ENCODE assay signal across 1 cellular context in the genomic region with DNA sequence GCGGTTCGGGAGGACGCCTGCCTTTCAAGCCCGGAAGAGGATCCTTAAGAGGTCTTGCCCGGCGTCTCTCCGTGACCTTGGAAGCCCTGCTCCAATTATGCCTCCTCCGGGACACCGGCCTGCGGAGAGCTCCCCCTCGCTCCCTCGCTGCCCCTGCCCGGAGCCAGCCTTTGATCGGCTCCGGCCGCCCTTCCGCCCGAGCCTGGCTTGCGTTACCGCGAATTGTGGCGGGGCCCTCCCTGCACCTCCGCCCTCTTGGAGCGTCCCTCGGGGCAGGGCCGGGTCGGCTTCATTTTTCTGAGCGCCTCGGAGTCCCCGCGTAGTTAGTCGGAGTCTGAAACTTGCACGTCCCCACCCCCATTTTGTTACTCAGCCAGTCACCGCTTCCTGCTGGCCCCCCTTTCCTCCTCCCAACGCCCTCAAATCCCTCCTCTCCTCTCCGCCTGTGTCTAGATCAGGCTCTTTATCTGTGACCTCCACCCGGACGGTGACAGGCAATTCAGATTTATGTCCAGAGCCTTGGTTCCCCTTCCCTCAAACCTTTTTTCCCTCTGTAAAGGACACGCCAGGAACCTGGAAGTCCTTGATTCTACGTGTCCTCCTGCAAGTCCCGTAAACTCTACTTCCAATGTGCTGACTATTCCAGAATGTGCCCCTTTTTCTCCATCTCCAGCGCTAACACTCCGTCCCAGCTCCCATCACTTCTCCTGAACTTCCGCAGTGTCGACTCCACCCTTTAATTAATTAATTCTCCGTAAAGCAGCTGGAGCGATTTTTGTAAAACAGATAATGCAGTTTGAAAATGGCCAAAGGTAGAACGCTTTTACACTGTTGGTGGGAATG.
TF ChIP-seq lines count a peak whose summit lies in the region.

No MANE protein-coding gene starts in this region.

TF ChIP-seq in K562, 482 proteins besides CTCF, POLR2A, EP300 and RAD21 (continued from another document and continues in another):
- TF ChIP-seq ETV6 (IDR thresholded peaks at IDR 0.05; ENCODE audit: borderline replicate concordance in 1 of 2, low read depth in 2 of 2, low read length in 1 of 2) (no peak), ETV6 (CRISPR knock-in tag; IDR thresholded peaks at IDR 0.05; ENCODE audit: borderline replicate concordance) (no peak), HDAC8 (tag; IDR thresholded peaks at IDR 0.05) (no peak), NFE2L1 (tag; IDR thresholded peaks at IDR 0.05; ENCODE audit: borderline replicate concordance, low read depth) (no peak), SMARCE1 (IDR thresholded peaks at IDR 0.05) (peak; percentile 96), HIVEP1 (CRISPR knock-in tag; IDR thresholded peaks at IDR 0.05) (peak; percentile 72; the same call in 1 of the 2 replicates), ZNF644 (tag; IDR thresholded peaks at IDR 0.05; ENCODE audit: low read depth) (no peak; the same call in 1 of the 2 replicates), ZNF561 (CRISPR knock-in tag; conservative IDR thresholded peaks at IDR 0.05) (no peak), DIDO1 (tag; IDR thresholded peaks at IDR 0.05; ENCODE audit: low read depth) (no peak), U2AF2 (optimal IDR thresholded peaks at IDR 0.05; ENCODE audit: low read depth, low read length) (no peak), CEBPG (CRISPR knock-in tag; IDR thresholded peaks at IDR 0.05) (no peak), CEBPG (tag; conservative IDR thresholded peaks at IDR 0.05 in 1 of 2, IDR thresholded peaks at IDR 0.05 in 1 of 2) (no peak), PURB (CRISPR knock-in tag; IDR thresholded peaks at IDR 0.05; ENCODE audit: low read depth) (no peak), CHD1 (IDR thresholded peaks at IDR 0.05; ENCODE audit: low read length) (peak; percentile 86), FOXJ2 (tag; IDR thresholded peaks at IDR 0.05) (no peak), FOSL1 (tag; conservative IDR thresholded peaks at IDR 0.05) (peak; percentile 70), ZNF699 (CRISPR knock-in tag; IDR thresholded peaks at IDR 0.05; ENCODE audit: insufficient replicate concordance) (no peak), FOXK2 (conservative IDR thresholded peaks at IDR 0.05 in 1 of 2, IDR thresholded peaks at IDR 0.05 in 1 of 2; ENCODE audit: low read depth in 2 of 2) (peak; percentile 61 to 65; a peak in 3 of 4 replicates), RBBP5 (IDR thresholded peaks at IDR 0.05; ENCODE audit: borderline replicate concordance, insufficient read depth, low read length, poor library complexity, severe bottlenecking) (peak; percentile 67), ILK (tag; IDR thresholded peaks at IDR 0.05; ENCODE audit: borderline replicate concordance, low read depth) (no peak), NFE2 (IDR thresholded peaks at IDR 0.05; ENCODE audit: low read depth) (peak; percentile 47; the same call in 1 of the 2 replicates), RCOR1 (IDR thresholded peaks at IDR 0.05; ENCODE audit: borderline replicate concordance in 1 of 2, low read depth in 2 of 2, low read length in 2 of 2) (peak; percentile 96 to 100), PHB (CRISPR knock-in tag; IDR thresholded peaks at IDR 0.05) (no peak), JUND (IDR thresholded peaks at IDR 0.05; ENCODE audit: borderline replicate concordance, low read depth, low read length) (peak; percentile 62; the same call in 1 of the 2 replicates), JUND (tag; IDR thresholded peaks at IDR 0.05; ENCODE audit: borderline replicate concordance, low read depth, low read length) (no peak; the same call in 2 of the 3 replicates), CBX8 (IDR thresholded peaks at IDR 0.05; ENCODE audit: borderline replicate concordance, extremely low read depth, low read depth, low read length, poor library complexity, severe bottlenecking) (no peak), TCFL5 (CRISPR knock-in tag; conservative IDR thresholded peaks at IDR 0.05) (no peak), RFX5 (IDR thresholded peaks at IDR 0.05; ENCODE audit: low read depth, low read length) (no peak), MBD2 (IDR thresholded peaks at IDR 0.05; ENCODE audit: borderline replicate concordance, low read depth) (peak; percentile 63), SMAD4 (CRISPR knock-in tag; conservative IDR thresholded peaks at IDR 0.05) (peak; percentile 85), KDM2B (CRISPR knock-in tag; IDR thresholded peaks at IDR 0.05) (0 out of 2 replicates have a peak, but pooled peaks have one; percentile 26)
- TF ChIP-seq, protein P1, sequence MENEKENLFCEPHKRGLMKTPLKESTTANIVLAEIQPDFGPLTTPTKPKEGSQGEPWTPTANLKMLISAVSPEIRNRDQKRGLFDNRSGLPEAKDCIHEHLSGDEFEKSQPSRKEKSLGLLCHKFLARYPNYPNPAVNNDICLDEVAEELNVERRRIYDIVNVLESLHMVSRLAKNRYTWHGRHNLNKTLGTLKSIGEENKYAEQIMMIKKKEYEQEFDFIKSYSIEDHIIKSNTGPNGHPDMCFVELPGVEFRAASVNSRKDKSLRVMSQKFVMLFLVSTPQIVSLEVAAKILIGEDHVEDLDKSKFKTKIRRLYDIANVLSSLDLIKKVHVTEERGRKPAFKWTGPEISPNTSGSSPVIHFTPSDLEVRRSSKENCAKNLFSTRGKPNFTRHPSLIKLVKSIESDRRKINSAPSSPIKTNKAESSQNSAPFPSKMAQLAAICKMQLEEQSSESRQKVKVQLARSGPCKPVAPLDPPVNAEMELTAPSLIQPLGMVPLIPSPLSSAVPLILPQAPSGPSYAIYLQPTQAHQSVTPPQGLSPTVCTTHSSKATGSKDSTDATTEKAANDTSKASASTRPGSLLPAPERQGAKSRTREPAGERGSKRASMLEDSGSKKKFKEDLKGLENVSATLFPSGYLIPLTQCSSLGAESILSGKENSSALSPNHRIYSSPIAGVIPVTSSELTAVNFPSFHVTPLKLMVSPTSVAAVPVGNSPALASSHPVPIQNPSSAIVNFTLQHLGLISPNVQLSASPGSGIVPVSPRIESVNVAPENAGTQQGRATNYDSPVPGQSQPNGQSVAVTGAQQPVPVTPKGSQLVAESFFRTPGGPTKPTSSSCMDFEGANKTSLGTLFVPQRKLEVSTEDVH (IDR thresholded peaks at IDR 0.05; ENCODE audit: low read depth, partially characterized antibody): peak; percentile 54
- TF ChIP-seq, protein P2, sequence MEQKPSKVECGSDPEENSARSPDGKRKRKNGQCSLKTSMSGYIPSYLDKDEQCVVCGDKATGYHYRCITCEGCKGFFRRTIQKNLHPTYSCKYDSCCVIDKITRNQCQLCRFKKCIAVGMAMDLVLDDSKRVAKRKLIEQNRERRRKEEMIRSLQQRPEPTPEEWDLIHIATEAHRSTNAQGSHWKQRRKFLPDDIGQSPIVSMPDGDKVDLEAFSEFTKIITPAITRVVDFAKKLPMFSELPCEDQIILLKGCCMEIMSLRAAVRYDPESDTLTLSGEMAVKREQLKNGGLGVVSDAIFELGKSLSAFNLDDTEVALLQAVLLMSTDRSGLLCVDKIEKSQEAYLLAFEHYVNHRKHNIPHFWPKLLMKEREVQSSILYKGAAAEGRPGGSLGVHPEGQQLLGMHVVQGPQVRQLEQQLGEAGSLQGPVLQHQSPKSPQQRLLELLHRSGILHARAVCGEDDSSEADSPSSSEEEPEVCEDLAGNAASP (IDR thresholded peaks at IDR 0.05): no peak
- TF ChIP-seq, protein P3, sequence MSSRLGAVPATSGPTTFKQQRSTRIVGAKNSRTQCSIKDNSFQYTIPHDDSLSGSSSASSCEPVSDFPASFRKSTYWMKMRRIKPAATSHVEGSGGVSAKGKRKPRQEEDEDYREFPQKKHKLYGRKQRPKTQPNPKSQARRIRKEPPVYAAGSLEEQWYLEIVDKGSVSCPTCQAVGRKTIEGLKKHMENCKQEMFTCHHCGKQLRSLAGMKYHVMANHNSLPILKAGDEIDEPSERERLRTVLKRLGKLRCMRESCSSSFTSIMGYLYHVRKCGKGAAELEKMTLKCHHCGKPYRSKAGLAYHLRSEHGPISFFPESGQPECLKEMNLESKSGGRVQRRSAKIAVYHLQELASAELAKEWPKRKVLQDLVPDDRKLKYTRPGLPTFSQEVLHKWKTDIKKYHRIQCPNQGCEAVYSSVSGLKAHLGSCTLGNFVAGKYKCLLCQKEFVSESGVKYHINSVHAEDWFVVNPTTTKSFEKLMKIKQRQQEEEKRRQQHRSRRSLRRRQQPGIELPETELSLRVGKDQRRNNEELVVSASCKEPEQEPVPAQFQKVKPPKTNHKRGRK (tag; IDR thresholded peaks at IDR 0.05): no peak
- TF ChIP-seq, protein P4, sequence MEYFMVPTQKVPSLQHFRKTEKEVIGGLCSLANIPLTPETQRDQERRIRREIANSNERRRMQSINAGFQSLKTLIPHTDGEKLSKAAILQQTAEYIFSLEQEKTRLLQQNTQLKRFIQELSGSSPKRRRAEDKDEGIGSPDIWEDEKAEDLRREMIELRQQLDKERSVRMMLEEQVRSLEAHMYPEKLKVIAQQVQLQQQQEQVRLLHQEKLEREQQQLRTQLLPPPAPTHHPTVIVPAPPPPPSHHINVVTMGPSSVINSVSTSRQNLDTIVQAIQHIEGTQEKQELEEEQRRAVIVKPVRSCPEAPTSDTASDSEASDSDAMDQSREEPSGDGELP (CRISPR knock-in tag; IDR thresholded peaks at IDR 0.05; ENCODE audit: borderline replicate concordance): 0 out of 2 replicates have a peak, but pooled peaks have one; percentile 38
- TF ChIP-seq, protein P5, sequence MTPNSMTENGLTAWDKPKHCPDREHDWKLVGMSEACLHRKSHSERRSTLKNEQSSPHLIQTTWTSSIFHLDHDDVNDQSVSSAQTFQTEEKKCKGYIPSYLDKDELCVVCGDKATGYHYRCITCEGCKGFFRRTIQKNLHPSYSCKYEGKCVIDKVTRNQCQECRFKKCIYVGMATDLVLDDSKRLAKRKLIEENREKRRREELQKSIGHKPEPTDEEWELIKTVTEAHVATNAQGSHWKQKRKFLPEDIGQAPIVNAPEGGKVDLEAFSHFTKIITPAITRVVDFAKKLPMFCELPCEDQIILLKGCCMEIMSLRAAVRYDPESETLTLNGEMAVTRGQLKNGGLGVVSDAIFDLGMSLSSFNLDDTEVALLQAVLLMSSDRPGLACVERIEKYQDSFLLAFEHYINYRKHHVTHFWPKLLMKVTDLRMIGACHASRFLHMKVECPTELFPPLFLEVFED (CRISPR knock-in tag; conservative IDR thresholded peaks at IDR 0.05): peak; percentile 18; the same call in 1 of the 2 replicates
- TF ChIP-seq, protein P6, sequence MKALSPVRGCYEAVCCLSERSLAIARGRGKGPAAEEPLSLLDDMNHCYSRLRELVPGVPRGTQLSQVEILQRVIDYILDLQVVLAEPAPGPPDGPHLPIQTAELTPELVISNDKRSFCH (CRISPR knock-in tag; IDR thresholded peaks at IDR 0.05): no peak
- TF ChIP-seq, protein P6 (tag; IDR thresholded peaks at IDR 0.05): no peak
- TF ChIP-seq, protein P7, sequence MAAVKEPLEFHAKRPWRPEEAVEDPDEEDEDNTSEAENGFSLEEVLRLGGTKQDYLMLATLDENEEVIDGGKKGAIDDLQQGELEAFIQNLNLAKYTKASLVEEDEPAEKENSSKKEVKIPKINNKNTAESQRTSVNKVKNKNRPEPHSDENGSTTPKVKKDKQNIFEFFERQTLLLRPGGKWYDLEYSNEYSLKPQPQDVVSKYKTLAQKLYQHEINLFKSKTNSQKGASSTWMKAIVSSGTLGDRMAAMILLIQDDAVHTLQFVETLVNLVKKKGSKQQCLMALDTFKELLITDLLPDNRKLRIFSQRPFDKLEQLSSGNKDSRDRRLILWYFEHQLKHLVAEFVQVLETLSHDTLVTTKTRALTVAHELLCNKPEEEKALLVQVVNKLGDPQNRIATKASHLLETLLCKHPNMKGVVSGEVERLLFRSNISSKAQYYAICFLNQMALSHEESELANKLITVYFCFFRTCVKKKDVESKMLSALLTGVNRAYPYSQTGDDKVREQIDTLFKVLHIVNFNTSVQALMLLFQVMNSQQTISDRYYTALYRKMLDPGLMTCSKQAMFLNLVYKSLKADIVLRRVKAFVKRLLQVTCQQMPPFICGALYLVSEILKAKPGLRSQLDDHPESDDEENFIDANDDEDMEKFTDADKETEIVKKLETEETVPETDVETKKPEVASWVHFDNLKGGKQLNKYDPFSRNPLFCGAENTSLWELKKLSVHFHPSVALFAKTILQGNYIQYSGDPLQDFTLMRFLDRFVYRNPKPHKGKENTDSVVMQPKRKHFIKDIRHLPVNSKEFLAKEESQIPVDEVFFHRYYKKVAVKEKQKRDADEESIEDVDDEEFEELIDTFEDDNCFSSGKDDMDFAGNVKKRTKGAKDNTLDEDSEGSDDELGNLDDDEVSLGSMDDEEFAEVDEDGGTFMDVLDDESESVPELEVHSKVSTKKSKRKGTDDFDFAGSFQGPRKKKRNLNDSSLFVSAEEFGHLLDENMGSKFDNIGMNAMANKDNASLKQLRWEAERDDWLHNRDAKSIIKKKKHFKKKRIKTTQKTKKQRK (IDR thresholded peaks at IDR 0.05; ENCODE audit: borderline replicate concordance, low read depth, low read length): no peak
- TF ChIP-seq, protein P8, sequence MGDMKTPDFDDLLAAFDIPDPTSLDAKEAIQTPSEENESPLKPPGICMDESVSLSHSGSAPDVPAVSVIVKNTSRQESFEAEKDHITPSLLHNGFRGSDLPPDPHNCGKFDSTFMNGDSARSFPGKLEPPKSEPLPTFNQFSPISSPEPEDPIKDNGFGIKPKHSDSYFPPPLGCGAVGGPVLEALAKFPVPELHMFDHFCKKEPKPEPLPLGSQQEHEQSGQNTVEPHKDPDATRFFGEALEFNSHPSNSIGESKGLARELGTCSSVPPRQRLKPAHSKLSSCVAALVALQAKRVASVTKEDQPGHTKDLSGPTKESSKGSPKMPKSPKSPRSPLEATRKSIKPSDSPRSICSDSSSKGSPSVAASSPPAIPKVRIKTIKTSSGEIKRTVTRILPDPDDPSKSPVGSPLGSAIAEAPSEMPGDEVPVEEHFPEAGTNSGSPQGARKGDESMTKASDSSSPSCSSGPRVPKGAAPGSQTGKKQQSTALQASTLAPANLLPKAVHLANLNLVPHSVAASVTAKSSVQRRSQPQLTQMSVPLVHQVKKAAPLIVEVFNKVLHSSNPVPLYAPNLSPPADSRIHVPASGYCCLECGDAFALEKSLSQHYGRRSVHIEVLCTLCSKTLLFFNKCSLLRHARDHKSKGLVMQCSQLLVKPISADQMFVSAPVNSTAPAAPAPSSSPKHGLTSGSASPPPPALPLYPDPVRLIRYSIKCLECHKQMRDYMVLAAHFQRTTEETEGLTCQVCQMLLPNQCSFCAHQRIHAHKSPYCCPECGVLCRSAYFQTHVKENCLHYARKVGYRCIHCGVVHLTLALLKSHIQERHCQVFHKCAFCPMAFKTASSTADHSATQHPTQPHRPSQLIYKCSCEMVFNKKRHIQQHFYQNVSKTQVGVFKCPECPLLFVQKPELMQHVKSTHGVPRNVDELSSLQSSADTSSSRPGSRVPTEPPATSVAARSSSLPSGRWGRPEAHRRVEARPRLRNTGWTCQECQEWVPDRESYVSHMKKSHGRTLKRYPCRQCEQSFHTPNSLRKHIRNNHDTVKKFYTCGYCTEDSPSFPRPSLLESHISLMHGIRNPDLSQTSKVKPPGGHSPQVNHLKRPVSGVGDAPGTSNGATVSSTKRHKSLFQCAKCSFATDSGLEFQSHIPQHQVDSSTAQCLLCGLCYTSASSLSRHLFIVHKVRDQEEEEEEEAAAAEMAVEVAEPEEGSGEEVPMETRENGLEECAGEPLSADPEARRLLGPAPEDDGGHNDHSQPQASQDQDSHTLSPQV (IDR thresholded peaks at IDR 0.05): no peak
- TF ChIP-seq, protein P9, sequence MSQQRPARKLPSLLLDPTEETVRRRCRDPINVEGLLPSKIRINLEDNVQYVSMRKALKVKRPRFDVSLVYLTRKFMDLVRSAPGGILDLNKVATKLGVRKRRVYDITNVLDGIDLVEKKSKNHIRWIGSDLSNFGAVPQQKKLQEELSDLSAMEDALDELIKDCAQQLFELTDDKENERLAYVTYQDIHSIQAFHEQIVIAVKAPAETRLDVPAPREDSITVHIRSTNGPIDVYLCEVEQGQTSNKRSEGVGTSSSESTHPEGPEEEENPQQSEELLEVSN (IDR thresholded peaks at IDR 0.05; ENCODE audit: borderline replicate concordance in 1 of 2, extremely low read depth in 1 of 2, insufficient read depth in 1 of 2, insufficient read length in 1 of 2, low read depth in 1 of 2, low read length in 1 of 2, poor library complexity in 1 of 2, severe bottlenecking in 1 of 2): peak in 1 of 2 experiments; percentile 53
